In the genomic region with DNA sequence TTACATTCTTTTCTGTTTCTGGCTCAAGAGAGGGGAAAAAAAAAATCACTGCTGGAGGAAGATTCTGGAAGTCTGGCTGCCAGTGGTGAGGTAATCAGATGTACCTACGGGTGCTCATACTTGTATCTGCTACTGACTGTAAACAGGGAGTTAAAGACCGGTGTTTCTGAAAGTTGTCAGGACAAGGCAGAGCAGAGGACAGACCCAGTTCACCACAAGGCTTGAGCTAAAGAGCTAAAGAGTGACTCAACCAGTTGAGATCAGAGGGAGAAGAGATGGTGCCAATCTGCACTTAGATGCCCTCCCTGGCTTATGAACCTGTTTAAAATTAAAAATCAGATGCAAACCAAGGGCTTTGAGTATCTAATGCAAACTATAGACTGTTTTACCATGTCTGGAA, we compare ENCODE assay signal across 29 cellular contexts.
"Had no signal": no experiment of that assay in that cellular context is flagged by ENCODE, and none has a peak within 500 bp of the region (broad histone marks: within the 10 kb centered on the region; RNA-seq: fewer than 3 reads in every experiment).

No MANE protein-coding gene starts in this region.

- H3K9me3 Mint-ChIP-seq: natural killer cell treated with Interleukin-12 subunit alpha and Interleukin-12 subunit beta and Interleukin-15 and Interleukin-18, amount 100 ng/mL, for 72 hours; neural crest cell; stimulated activated naive CD8-positive, alpha-beta T cell treated with anti-CD3 and anti-CD28 coated beads, Interleukin-15, amount 100 ng/mL, for 72 hours had no signal

- H3K27ac Mint-ChIP-seq: memory B cell; naive B cell; natural killer cell treated with Interleukin-12 subunit alpha and Interleukin-12 subunit beta and Interleukin-15 and Interleukin-18, amount 100 ng/mL, for 72 hours; progenitor cell of endocrine pancreas had no signal

- H3K79me2 ChIP-seq: parathyroid adenoma had no signal

- H3K4me2 ChIP-seq: smooth muscle cell had no signal

- H3K36me3 ChIP-seq: uterus had no signal

- H3K4me3 ChIP-seq: dorsolateral prefrontal cortex, gastroesophageal sphincter, heart left ventricle, lung, smooth muscle cell, suprapubic skin, transverse colon, upper lobe of right lung, uterus had no signal

- H3K9ac ChIP-seq: parathyroid adenoma had no signal

- H3K4me1 ChIP-seq: foreskin keratinocyte, gastroesophageal sphincter, parathyroid adenoma, suprapubic skin, transverse colon, upper lobe of right lung, uterus had no signal

- H3K27me3 ChIP-seq: dorsolateral prefrontal cortex, foreskin keratinocyte, gastroesophageal sphincter, heart left ventricle, suprapubic skin, transverse colon, upper lobe of right lung, uterus had no signal

- H3K27me3 Mint-ChIP-seq: memory B cell; naive B cell; natural killer cell treated with Interleukin-12 subunit alpha and Interleukin-12 subunit beta and Interleukin-15 and Interleukin-18, amount 100 ng/mL, for 72 hours; progenitor cell of endocrine pancreas; stimulated activated naive CD8-positive, alpha-beta T cell treated with anti-CD3 and anti-CD28 coated beads, Interleukin-15, amount 100 ng/mL, for 72 hours had no signal

- H3K4me3 Mint-ChIP-seq: memory B cell; natural killer cell treated with Interleukin-12 subunit alpha and Interleukin-12 subunit beta and Interleukin-15 and Interleukin-18, amount 100 ng/mL, for 72 hours; neural crest cell; stimulated activated naive CD8-positive, alpha-beta T cell treated with anti-CD3 and anti-CD28 coated beads, Interleukin-15, amount 100 ng/mL, for 72 hours had no signal

- H2AFZ ChIP-seq: parathyroid adenoma had no signal

- H3K4me1 Mint-ChIP-seq: neural crest cell; stimulated activated naive CD8-positive, alpha-beta T cell treated with anti-CD3 and anti-CD28 coated beads, Interleukin-15, amount 100 ng/mL, for 72 hours had no signal

- H3K9me3 ChIP-seq: gastroesophageal sphincter, heart left ventricle, suprapubic skin, transverse colon, upper lobe of right lung, uterus had no signal

- ATAC-seq: esophagus mucosa; foreskin keratinocyte; gastroesophageal sphincter; natural killer cell treated with Interleukin-12 subunit alpha and Interleukin-12 subunit beta and Interleukin-15 and Interleukin-18, amount 100 ng/mL, for 72 hours; sciatic nerve; stimulated activated naive CD8-positive, alpha-beta T cell treated with anti-CD3 and anti-CD28 coated beads, Interleukin-15, amount 100 ng/mL, for 72 hours; upper lobe of right lung had no signal

- H3K27ac ChIP-seq: dorsolateral prefrontal cortex, epithelial cell of prostate, foreskin keratinocyte, gastroesophageal sphincter, heart left ventricle, parathyroid adenoma, suprapubic skin, transverse colon, upper lobe of right lung, uterus had no signal

- DNase-seq: dorsolateral prefrontal cortex; effector CD4-positive, alpha-beta T cell; foreskin keratinocyte; heart left ventricle; hippocampal formation; islet precursor cell; kidney glomerular epithelial cell; naive B cell; stimulated activated CD4-positive, alpha-beta T cell treated with anti-CD3 and anti-CD28 coated beads, Interleukin-12 subunit alpha, Interleukin-12 subunit beta, amount 100 ng/mL, for 4 hours; stimulated activated CD4-positive, alpha-beta T cell treated with anti-CD3 and anti-CD28 coated beads, Interleukin-1b, Interleukin-23, amount 100 ng/mL, for 48 hours; stimulated activated CD4-positive, alpha-beta T cell treated with anti-CD3 and anti-CD28 coated beads, Interleukin-4, amount 100 ng/mL, for 1 hour; stimulated activated CD8-positive, alpha-beta memory T cell treated with anti-CD3 and anti-CD28 coated beads, Interleukin-4, amount 100 ng/mL, for 48 hours; stimulated activated naive CD4-positive, alpha-beta T cell; stimulated activated naive CD8-positive, alpha-beta T cell treated with anti-CD3 and anti-CD28 coated beads, Interleukin-15, amount 100 ng/mL, for 72 hours; transverse colon; upper lobe of right lung; uterus had no signal
